In genomic region chr19:2084993-2085720, GRCh38 we compare ENCODE assay signal across 9 cellular contexts. TPM values are rescaled to one million over a fixed set of nuclear protein-coding genes. Genes with fewer than 3 reads are reported as not detected.
DNase-seq lines count a peak whose midpoint lies in the region; ATAC-seq and TF ChIP-seq lines count a peak whose summit lies in the region.
"Had no signal": no experiment of that assay in that cellular context is flagged by ENCODE, and none has a peak within 500 bp of the region (broad histone marks: within the 10 kb centered on the region; RNA-seq: fewer than 3 reads in every experiment).

No MANE protein-coding gene starts in this region.

- no peak for TF ChIP-seq CTCF in nephron (IDR thresholded peaks at IDR 0.05; ENCODE audit: unreplicated experiment in 3 of 3)
- no peak for TF ChIP-seq CTCF in tibial nerve (IDR thresholded peaks at IDR 0.05)

- H3K4me1 Mint-ChIP-seq in dendritic cell treated with granulocyte-macrophage colony-stimulating factor and Interleukin-4, amounts not matched to agents 40 ng/mL and 50 ng/mL, for 4 days (ENCODE audit: low read depth) = peaks cover 90% of the 10 kb centered on the region
- no peaks in the 10 kb centered on the region for H3K4me1 Mint-ChIP-seq in nephron

- H3K27me3 Mint-ChIP-seq in dendritic cell treated with granulocyte-macrophage colony-stimulating factor and Interleukin-4, amounts not matched to agents 40 ng/mL and 50 ng/mL, for 4 days = no peaks in the 10 kb centered on the region
- no peaks in the 10 kb centered on the region for H3K27me3 Mint-ChIP-seq in nephron (ENCODE audit: low read depth)

- peak overlapping the region in 3 of 4 donors; percentile 23 to 77 (median 54) for H3K27ac ChIP-seq in tibial nerve
- H3K27ac ChIP-seq: SJSA1 had no signal

- WGBS in tibial nerve, 2 donors = 76% methylated on average over 28 of the region's 28 CpGs

- peak in 1 of 2 donors; percentile 55 for TF ChIP-seq EP300 in tibial nerve (IDR thresholded peaks at IDR 0.05)

- peak overlapping the region in 2 of 4 donors; percentile 0 to 51 for H3K4me3 ChIP-seq in tibial nerve
- H3K4me3 ChIP-seq: SJSA1 had no signal

- no peaks in the 10 kb centered on the region for H3K9me3 ChIP-seq in tibial nerve
- H3K9me3 ChIP-seq: SJSA1 had no signal

- H3K27ac Mint-ChIP-seq in dendritic cell treated with granulocyte-macrophage colony-stimulating factor and Interleukin-4, amounts not matched to agents 40 ng/mL and 50 ng/mL, for 4 days = peak overlapping the region; percentile 100
- H3K27ac Mint-ChIP-seq in nephron = peak overlapping the region in 2 of 3 experiments; percentile 38 to 43

- intact Hi-C loops in dendritic cell treated with granulocyte-macrophage colony-stimulating factor and Interleukin-4, amounts not matched to agents 40 ng/mL and 50 ng/mL, for 4 days (cut with micrococcal nuclease) = no loop called here

- peak; percentile 38 for ATAC-seq in GM18909 (IDR thresholded peaks at IDR 0.05; ENCODE audit: poor library complexity, unreplicated experiment)

- peaks cover 0 to 66% (median 0%) of the 10 kb centered on the region in 3 donors for H3K36me3 ChIP-seq in tibial nerve

- H3K9me3 Mint-ChIP-seq in dendritic cell treated with granulocyte-macrophage colony-stimulating factor and Interleukin-4, amounts not matched to agents 40 ng/mL and 50 ng/mL, for 4 days = no peaks in the 10 kb centered on the region
- no peaks in the 10 kb centered on the region for H3K9me3 Mint-ChIP-seq in nephron

- peaks cover 81% of the 10 kb centered on the region for H3K36me3 Mint-ChIP-seq in dendritic cell treated with granulocyte-macrophage colony-stimulating factor and Interleukin-4, amounts not matched to agents 40 ng/mL and 50 ng/mL, for 4 days (ENCODE audit: low read depth)
- H3K36me3 Mint-ChIP-seq in nephron (ENCODE audit: low read depth) = peaks cover 13% of the 10 kb centered on the region

- H3K4me1 ChIP-seq in tibial nerve = peaks cover 0 to 91% (median 39%) of the 10 kb centered on the region in 4 donors

- peak overlapping the region; percentile 68 for H3K4me3 Mint-ChIP-seq in dendritic cell treated with granulocyte-macrophage colony-stimulating factor and Interleukin-4, amounts not matched to agents 40 ng/mL and 50 ng/mL, for 4 days
- no peak overlapping the region for H3K4me3 Mint-ChIP-seq in nephron

- TF ChIP-seq POLR2A in tibial nerve (IDR thresholded peaks at IDR 0.05) (no peak), erythroblast (IDR thresholded peaks at IDR 0.05; ENCODE audit: low read length) (no peak)

- DNase-seq in HK-2 (ENCODE audit: unreplicated experiment) (peak; percentile 90), tibial nerve (ENCODE audit: low spot score in 2 of 2) (peak in 1 of 2 donors; percentile 60), erythroblast (lab: John Stamatoyannopoulos, UW) (no peak), NCI-H187 (lab: John Stamatoyannopoulos, UW) (no peak)
- peak; percentile 90 to 94 for DNase-seq in activated CD4-positive, alpha-beta T cell treated with anti-CD3 and anti-CD28 coated beads for 4 hours

- H3K27me3 ChIP-seq in tibial nerve = no peaks in the 10 kb centered on the region
- H3K27me3 ChIP-seq: SJSA1 had no signal

RNA-seq across cellular contexts. Expression of gene MOB3A, which starts 11.0 kb away (rescaled TPM):
- 10 to 100 TPM; 31.7 to 70.8 (median 35.2) TPM for total RNA-seq in tibial nerve

RNA-seq across cellular contexts. Expression of gene IZUMO4, which starts 11.6 kb away (rescaled TPM):
- total RNA-seq in tibial nerve = 10 to 100 TPM; 28.6 to 46.3 (median 33.2) TPM

RNA-seq across cellular contexts. Expression of gene MKNK2, which starts 34.1 kb away (rescaled TPM):
- 100 to 1,000 TPM; 126 to 265 (median 152) TPM for total RNA-seq in tibial nerve

Comparison
In these comparisons a context has a peak if more than half of its experiments do, and no peak if none do; other contexts are left out.
1. DNase-seq: peak in HK-2 (single experiment) and activated CD4-positive, alpha-beta T cell treated with anti-CD3 and anti-CD28 coated beads for 4 hours (2 of 2); none in erythroblast (0 of 2) and NCI-H187 (0 of 2).